In genomic region chr16:84001726-84002125, GRCh38 we compare ENCODE assay signal across 10 cellular contexts. TPM values are rescaled to one million over a fixed set of nuclear protein-coding genes. Genes with fewer than 3 reads are reported as not detected.
"Had no signal": no experiment of that assay in that cellular context is flagged by ENCODE, and none has a peak within 500 bp of the region (broad histone marks: within the 10 kb centered on the region; RNA-seq: fewer than 3 reads in every experiment).

No MANE protein-coding gene starts in this region.

- FAIRE-seq: HTR-8/SVneo, K562 had no signal

- H3K4me1 ChIP-seq: HAP-1 had no signal

- H3K4me2 ChIP-seq: GM23338 had no signal

- H3K36me3 ChIP-seq: HAP-1 had no signal

- ATAC-seq: GM23338, HCT116, K562 had no signal

- DNase-seq: H7, HFFc6, IMR-90 had no signal

- H3K9me3 ChIP-seq: HAP-1 had no signal

- H2AFZ ChIP-seq: GM23338 had no signal

- H3K4me3 ChIP-seq: GM23338, HAP-1, K562 had no signal

RNA-seq across cellular contexts. Expression of gene NECAB2, which starts 33.7 kb away (rescaled TPM):
- total RNA-seq: HT-29, IMR-90, K562 had no signal

RNA-seq across cellular contexts. Expression of gene SLC38A8, which starts 40.9 kb away (rescaled TPM):
- total RNA-seq: GM23338, H4, H7, HFFc6, HT-29, IMR-90, K562 had no signal
- polyA plus RNA-seq: GM23338, IMR-90 had no signal
